Comparison of ENCODE assay signal across 16 cellular contexts in genomic region chr15:41182266-41182665, GRCh38. TPM values are rescaled to one million over a fixed set of nuclear protein-coding genes. Genes with fewer than 3 reads are reported as not detected.
DNase-seq lines count a peak whose midpoint lies in the region; ATAC-seq and TF ChIP-seq lines count a peak whose summit lies in the region.
"Had no signal": no experiment of that assay in that cellular context is flagged by ENCODE, and none has a peak within 500 bp of the region (broad histone marks: within the 10 kb centered on the region; RNA-seq: fewer than 3 reads in every experiment).

No MANE protein-coding gene starts in this region.

- H3K27ac Mint-ChIP-seq in GM23338 (no peak overlapping the region), glutamatergic neuron (ENCODE audit: unreplicated experiment) (no peak overlapping the region)
- H3K27ac Mint-ChIP-seq: CD4-positive, alpha-beta T cell had no signal

- DNase-seq in GM23338 (ENCODE audit: low spot score) (no peak), M059J (ENCODE audit: low read depth) (peak; percentile 17), osteoblast (ENCODE audit: insufficient read length, low spot score, missing footprints) (no peak), DMS79 (lab: John Stamatoyannopoulos, UW) (no peak), glutamatergic neuron (no peak), esophagus squamous epithelium (lab: John Stamatoyannopoulos, UW) (no peak)
- DNase-seq: ACHN; Caco-2; CD4-positive, alpha-beta T cell; H9 had no signal

- intact Hi-C loops in esophagus squamous epithelium (cut with DNase I), result loop anchor here (5.0 kb wide), 1 partner anchor 280 kb away; no protein-coding TSS in a partner anchor

- H3K4me3 Mint-ChIP-seq in GM23338 (no peak overlapping the region), glutamatergic neuron (ENCODE audit: unreplicated experiment) (no peak overlapping the region)
- H3K4me3 Mint-ChIP-seq: CD4-positive, alpha-beta T cell; H9 had no signal

- no peak for ATAC-seq in GM23338
- ATAC-seq: GM12878 had no signal

- no peaks in the 10 kb centered on the region for H3K9me2 ChIP-seq in GM23338 (ENCODE audit: insufficient read depth)

- H3K27me3 Mint-ChIP-seq in GM23338 (ENCODE audit: insufficient read depth, low read depth, poor library complexity), result peaks cover 1% of the 10 kb centered on the region
- H3K27me3 Mint-ChIP-seq in glutamatergic neuron (ENCODE audit: unreplicated experiment), result no peaks in the 10 kb centered on the region

- H3K4me1 ChIP-seq in GM23338 (ENCODE audit: insufficient read depth), result peaks cover 10% of the 10 kb centered on the region; the same call in 1 of the 2 replicates
- H3K4me1 ChIP-seq in osteoblast (ENCODE audit: insufficient read depth, low read length), result peaks cover 17% of the 10 kb centered on the region
- no peaks in the 10 kb centered on the region for H3K4me1 ChIP-seq in esophagus squamous epithelium
- H3K4me1 ChIP-seq: Caco-2 had no signal

- no peak for TF ChIP-seq POLR2A in esophagus squamous epithelium (IDR thresholded peaks at IDR 0.05)

- peak overlapping the region; percentile 35; the same call in 1 of the 2 replicates for H2AFZ ChIP-seq in GM23338
- H2AFZ ChIP-seq in osteoblast (ENCODE audit: low read length), result peak overlapping the region; percentile 37

- H3K27ac ChIP-seq in GM23338 (ENCODE audit: low read depth), result no peak overlapping the region
- no peak overlapping the region for H3K27ac ChIP-seq in osteoblast (ENCODE audit: low read depth, low read length)
- H3K27ac ChIP-seq in esophagus squamous epithelium, result no peak overlapping the region
- H3K27ac ChIP-seq: C4-2B, KMS-11 had no signal

- H3K36me3 ChIP-seq in GM23338 (ENCODE audit: insufficient read depth) (no peaks in the 10 kb centered on the region), osteoblast (ENCODE audit: insufficient read depth, low read length) (no peaks in the 10 kb centered on the region), esophagus squamous epithelium (no peaks in the 10 kb centered on the region)

- H4K20me1 ChIP-seq in GM23338 (replicated peaks; ENCODE audit: insufficient read depth) (no peaks in the 10 kb centered on the region), osteoblast (ENCODE audit: insufficient read depth, low read length) (no peaks in the 10 kb centered on the region)

- H3K9me3 ChIP-seq in osteoblast (ENCODE audit: low read depth, low read length) (no peaks in the 10 kb centered on the region), esophagus squamous epithelium (no peaks in the 10 kb centered on the region)
- H3K9me3 ChIP-seq: Caco-2 had no signal

- H3K79me2 ChIP-seq in GM23338 (replicated peaks; ENCODE audit: insufficient read depth) (no peaks in the 10 kb centered on the region), osteoblast (ENCODE audit: insufficient read depth, low read length) (no peaks in the 10 kb centered on the region)

- 56 to 86% methylated on average over 3 to 4 of the region's 4 CpGs for WGBS in esophagus squamous epithelium, 2 donors

- H3K9me3 Mint-ChIP-seq in GM23338 (no peaks in the 10 kb centered on the region), glutamatergic neuron (ENCODE audit: unreplicated experiment) (no peaks in the 10 kb centered on the region)
- H3K9me3 Mint-ChIP-seq: CD4-positive, alpha-beta T cell; H9 had no signal

- no peaks in the 10 kb centered on the region for H3K27me3 ChIP-seq in GM23338 (ENCODE audit: insufficient read depth)
- H3K27me3 ChIP-seq in osteoblast (ENCODE audit: insufficient read depth, low read length), result no peaks in the 10 kb centered on the region
- no peaks in the 10 kb centered on the region for H3K27me3 ChIP-seq in esophagus squamous epithelium

- no peak overlapping the region for H3K4me2 ChIP-seq in GM23338
- no peak overlapping the region for H3K4me2 ChIP-seq in osteoblast (ENCODE audit: insufficient read depth, low read length)
- H3K4me2 ChIP-seq: KMS-11 had no signal

- H3K4me3 ChIP-seq in GM23338 (no peak overlapping the region), osteoblast (ENCODE audit: insufficient read depth, low read length) (no peak overlapping the region), esophagus squamous epithelium (no peak overlapping the region)
- H3K4me3 ChIP-seq: GM12878 had no signal

- H3K36me3 Mint-ChIP-seq in GM23338 (ENCODE audit: low read depth), result no peaks in the 10 kb centered on the region
- no peaks in the 10 kb centered on the region for H3K36me3 Mint-ChIP-seq in glutamatergic neuron (ENCODE audit: unreplicated experiment)

- no peaks in the 10 kb centered on the region for H3F3A ChIP-seq in GM23338 (replicated peaks; ENCODE audit: low read depth)

- H3K4me1 Mint-ChIP-seq in GM23338 (peaks cover 11% of the 10 kb centered on the region), glutamatergic neuron (ENCODE audit: low read depth, unreplicated experiment) (no peaks in the 10 kb centered on the region)

- TF ChIP-seq CTCF in GM23338 (conservative IDR thresholded peaks at IDR 0.05; ENCODE audit: low read depth in 2 of 2) (no peak), osteoblast (IDR thresholded peaks at IDR 0.05; ENCODE audit: extremely low read depth, low read depth, low read length) (no peak), glutamatergic neuron (IDR thresholded peaks at IDR 0.05; ENCODE audit: partially characterized antibody, unreplicated experiment) (no peak), esophagus squamous epithelium (IDR thresholded peaks at IDR 0.05) (no peak)

TF ChIP-seq in GM23338, 12 proteins besides CTCF, POLR2A, EP300 and RAD21 (continues in another document):
- TF ChIP-seq ZNF114 (CRISPR knock-in tag; IDR thresholded peaks at IDR 0.05) (no peak), ZNF462 (CRISPR knock-in tag; IDR thresholded peaks at IDR 0.05) (no peak), POLR2AphosphoS5 (IDR thresholded peaks at IDR 0.05; ENCODE audit: low read depth) (no peak)

RNA-seq across cellular contexts. Expression of gene EXD1, which starts 48.3 kb away (rescaled TPM):
- total RNA-seq in GM23338 (2014; rRNA removed; shearing (Covaris generic)), result 0.07 TPM in 1 of 2 replicates, not detected in the other
- not detected in 2 replicates for polyA plus RNA-seq in GM23338 (2016; fragmentation: Nextera tagmentation; extraction: Ambion mirVana)
- total RNA-seq in M059J (2014; rRNA removed; shearing (Covaris generic)), result not detected in 2 replicates
- not detected in 2 replicates for total RNA-seq in osteoblast
- total RNA-seq in glutamatergic neuron (ENCODE audit: unreplicated experiment), result not detected
- total RNA-seq in esophagus squamous epithelium, result not detected
- total RNA-seq: Caco-2; CD4-positive, alpha-beta T cell; Daoy; GM12878; H9; HT-29 had no signal
- polyA plus RNA-seq: BJ had no signal

RNA-seq across cellular contexts. Expression of gene CHP1, which starts 48.8 kb away (rescaled TPM):
- 109 and 134 TPM in 2 replicates for total RNA-seq in GM23338 (2014; rRNA removed; shearing (Covaris generic))
- 59.6 and 62.3 TPM in 2 replicates for polyA plus RNA-seq in GM23338 (2016; fragmentation: Nextera tagmentation; extraction: Ambion mirVana)
- 81.7 and 92.7 TPM in 2 replicates for total RNA-seq in M059J (2014; rRNA removed; shearing (Covaris generic))
- total RNA-seq in osteoblast, result 99.2 and 105 TPM in 2 replicates
- total RNA-seq in glutamatergic neuron (ENCODE audit: unreplicated experiment), result 65.6 TPM
- total RNA-seq in esophagus squamous epithelium, result 100 to 1,000 TPM; 115 to 241 (median 160) TPM
